8 cellular contexts compared by ENCODE assay signal in genomic region chr1:247007511-247008405, GRCh38. TPM values are rescaled to one million over a fixed set of nuclear protein-coding genes. Genes with fewer than 3 reads are reported as not detected.
DNase-seq lines count a peak whose midpoint lies in the region; ATAC-seq and TF ChIP-seq lines count a peak whose summit lies in the region.

TSS of gene ZNF695 (minus strand) at chr1:247008057. CDS start at chr1:247007908, 149 bp downstream.

- TF ChIP-seq EP300 in neural cell (conservative IDR thresholded peaks at IDR 0.05; ENCODE audit: poor library complexity, severe bottlenecking): no peak

- H2AFZ ChIP-seq in neural cell (ENCODE audit: low read depth, low read length): peak within 1 kb of the TSS; percentile 69

- H3K27ac ChIP-seq in neural cell (ENCODE audit: low read length) (no peak within 1 kb of the TSS), subcutaneous abdominal adipose tissue (ENCODE audit: low read depth, low read length) (no peak within 1 kb of the TSS)

- peak; percentile 48 for TF ChIP-seq RAD21 in neural cell (conservative IDR thresholded peaks at IDR 0.05)

- peak; percentile 99 for ATAC-seq in GM21367 (IDR thresholded peaks at IDR 0.05; ENCODE audit: unreplicated experiment)

- H3K9me2 ChIP-seq in neural cell (ENCODE audit: insufficient read depth, low read length): no peaks in the 10 kb centered on the region

- H3K4me2 ChIP-seq in neural cell (ENCODE audit: low read length): peak within 1 kb of the TSS; percentile 41

- H3K79me2 ChIP-seq in neural cell (replicated peaks; ENCODE audit: insufficient read depth, low read length): peaks cover 40% of the 10 kb centered on the region

- no peaks in the 10 kb centered on the region for H4K20me1 ChIP-seq in neural cell (ENCODE audit: insufficient read depth)

- H3K4me3 ChIP-seq in neural cell (ENCODE audit: low read length) (peak within 1 kb of the TSS; percentile 79), subcutaneous abdominal adipose tissue (ENCODE audit: low read depth in 1 of 5, low read length in 5 of 5) (peak within 1 kb of the TSS; percentile 70 to 85 (median 77))

- H3K27me3 ChIP-seq in neural cell (ENCODE audit: insufficient read depth, low read depth, low read length) (no peaks in the 10 kb centered on the region), subcutaneous abdominal adipose tissue (ENCODE audit: control insufficient read depth in 5 of 5, insufficient read depth in 4 of 5, low read length in 5 of 5) (no peaks in the 10 kb centered on the region)

- H3K4me3 Mint-ChIP-seq in activated T-helper 2 cell treated with anti-CD3 and anti-CD28 coated beads, Interferon-gamma antibody, Interleukin-2, Interleukin-4, amounts not matched to agents 10 μg/mL and 5 μg/mL and 100 μg/mL, durations not matched to agents 14 hours and 24 hours and 36 hours (ENCODE audit: low read depth): peak within 1 kb of the TSS; percentile 91

- TF ChIP-seq CTCF in neural cell (IDR thresholded peaks at IDR 0.05; ENCODE audit: poor library complexity, severe bottlenecking): peak; percentile 26

- DNase-seq in DMS 273 treated with DMSO at 0.1 percent for 48 hours (lab: John Stamatoyannopoulos, UW) (peak; percentile 95), HT-29 (ENCODE audit: low spot score) (peak; percentile 99), OCI-M2 (lab: John Stamatoyannopoulos, UW; ENCODE audit: unreplicated experiment) (peak; percentile 54), foreskin melanocyte (peak; percentile 89)
- peak; percentile 62 for DNase-seq in activated T-helper 2 cell treated with anti-CD3 and anti-CD28 coated beads, Interferon-gamma antibody, Interleukin-2, Interleukin-4, amounts not matched to agents 10 μg/mL and 5 μg/mL and 100 μg/mL, durations not matched to agents 14 hours and 24 hours and 36 hours (ENCODE audit: low spot score)

- peaks cover 7% of the 10 kb centered on the region for H3K36me3 Mint-ChIP-seq in activated T-helper 2 cell treated with anti-CD3 and anti-CD28 coated beads, Interferon-gamma antibody, Interleukin-2, Interleukin-4, amounts not matched to agents 10 μg/mL and 5 μg/mL and 100 μg/mL, durations not matched to agents 14 hours and 24 hours and 36 hours (ENCODE audit: low read depth)

- H3K9me3 Mint-ChIP-seq in activated T-helper 2 cell treated with anti-CD3 and anti-CD28 coated beads, Interferon-gamma antibody, Interleukin-2, Interleukin-4, amounts not matched to agents 10 μg/mL and 5 μg/mL and 100 μg/mL, durations not matched to agents 14 hours and 24 hours and 36 hours: peaks cover 23% of the 10 kb centered on the region

- H3K36me3 ChIP-seq in neural cell (ENCODE audit: insufficient read depth, low read length) (no peaks in the 10 kb centered on the region), subcutaneous abdominal adipose tissue (ENCODE audit: control insufficient read depth in 5 of 5, insufficient read depth in 5 of 5, low read length in 5 of 5) (no peaks in the 10 kb centered on the region)

- peaks cover 9% of the 10 kb centered on the region for H3K27me3 Mint-ChIP-seq in activated T-helper 2 cell treated with anti-CD3 and anti-CD28 coated beads, Interferon-gamma antibody, Interleukin-2, Interleukin-4, amounts not matched to agents 10 μg/mL and 5 μg/mL and 100 μg/mL, durations not matched to agents 14 hours and 24 hours and 36 hours (ENCODE audit: low read depth)

- H3K9ac ChIP-seq in neural cell (ENCODE audit: low read length): peak within 1 kb of the TSS; percentile 69
- H3K9ac ChIP-seq in subcutaneous abdominal adipose tissue (ENCODE audit: low read length in 5 of 5): peak within 1 kb of the TSS in 4 of 5 donors; percentile 42 to 74 (median 62)

- peaks cover 1% of the 10 kb centered on the region for H3K4me1 Mint-ChIP-seq in activated T-helper 2 cell treated with anti-CD3 and anti-CD28 coated beads, Interferon-gamma antibody, Interleukin-2, Interleukin-4, amounts not matched to agents 10 μg/mL and 5 μg/mL and 100 μg/mL, durations not matched to agents 14 hours and 24 hours and 36 hours (ENCODE audit: low read depth)

- H3K9me3 ChIP-seq in neural cell (ENCODE audit: low read length) (no peaks in the 10 kb centered on the region), subcutaneous abdominal adipose tissue (ENCODE audit: control insufficient read depth in 5 of 5, low read length in 5 of 5) (peaks cover 0 to 6% (median 2%) of the 10 kb centered on the region in 5 donors)

- H3F3A ChIP-seq in neural cell (ENCODE audit: insufficient read depth, low read length, poor library complexity, severe bottlenecking): no peaks in the 10 kb centered on the region

- intact Hi-C loops in activated T-helper 2 cell treated with anti-CD3 and anti-CD28 coated beads, Interferon-gamma antibody, Interleukin-2, Interleukin-4, amounts not matched to agents 10 μg/mL and 5 μg/mL and 100 μg/mL, durations not matched to agents 14 hours and 24 hours and 36 hours (cut with micrococcal nuclease): no loop called here

- peak within 1 kb of the TSS; percentile 55 for H3K27ac Mint-ChIP-seq in activated T-helper 2 cell treated with anti-CD3 and anti-CD28 coated beads, Interferon-gamma antibody, Interleukin-2, Interleukin-4, amounts not matched to agents 10 μg/mL and 5 μg/mL and 100 μg/mL, durations not matched to agents 14 hours and 24 hours and 36 hours

- H3K4me1 ChIP-seq in subcutaneous abdominal adipose tissue (ENCODE audit: control insufficient read depth in 5 of 5, insufficient read depth in 5 of 5, low read length in 5 of 5): peaks cover 0 to 13% (median 8%) of the 10 kb centered on the region in 5 donors

TF ChIP-seq in neural cell, 6 proteins besides CTCF, POLR2A, EP300 and RAD21:
- TF ChIP-seq REST (IDR thresholded peaks at IDR 0.05; ENCODE audit: borderline replicate concordance) (no peak), POLR2AphosphoS5 (IDR thresholded peaks at IDR 0.05) (peak; percentile 80), EZH2 (IDR thresholded peaks at IDR 0.05; ENCODE audit: borderline replicate concordance, insufficient read depth, low read length, poor library complexity, severe bottlenecking) (no peak), MXI1 (conservative IDR thresholded peaks at IDR 0.05; ENCODE audit: poor library complexity, severe bottlenecking) (peak; percentile 94), SMC3 (conservative IDR thresholded peaks at IDR 0.05; ENCODE audit: poor library complexity) (no peak), TAF1 (IDR thresholded peaks at IDR 0.05; ENCODE audit: low read depth) (peak; percentile 23)

RNA-seq across cellular contexts. Expression of gene ZNF695, which starts in this region (rescaled TPM):
- total RNA-seq in HT-29 (2014; rRNA removed; shearing (Covaris generic)): 6.0 and 8.1 TPM in 2 replicates
- 1.2 and 1.5 TPM in 2 replicates for total RNA-seq in activated T-helper 2 cell treated with anti-CD3 and anti-CD28 coated beads, Interferon-gamma antibody, Interleukin-2, Interleukin-4, amounts not matched to agents 10 μg/mL and 5 μg/mL and 100 μg/mL, durations not matched to agents 14 hours and 24 hours and 36 hours
- 8.0 and 8.4 TPM in 2 replicates for polyA plus RNA-seq in neural cell
- 13.7 and 17.0 TPM in 2 replicates for polyA minus RNA-seq in neural cell
